In genomic region chr4:77020017-77020416, GRCh38 we compare ENCODE assay signal across 2 cellular contexts.
A peak's percentile ranks its signal among the peaks of the same experiment; 100 is the strongest.
TF ChIP-seq lines count a peak whose summit lies in the region.

No MANE protein-coding gene starts in this region.

TF ChIP-seq in liver, 16 proteins besides CTCF, POLR2A, EP300 and RAD21:
- TF ChIP-seq HNF4A (conservative IDR thresholded peaks at IDR 0.05) = peak; percentile 7 to 28
- peak in 1 of 2 donors; percentile 36 for TF ChIP-seq RXRA (IDR thresholded peaks at IDR 0.05)
- no peak for TF ChIP-seq HNF4G (IDR thresholded peaks at IDR 0.05)
TF ChIP-seq in liver: peak in this region for 2.

TF ChIP-seq in HepG2, 621 proteins besides CTCF, POLR2A, EP300 and RAD21:
- TF ChIP-seq ZNF296 (CRISPR knock-in tag; conservative IDR thresholded peaks at IDR 0.05) (no peak), ZNF276 (CRISPR knock-in tag; IDR thresholded peaks at IDR 0.05; ENCODE audit: low read depth) (no peak), ZNF878 (CRISPR knock-in tag; IDR thresholded peaks at IDR 0.05) (no peak), ZNF33B (CRISPR knock-in tag; IDR thresholded peaks at IDR 0.05) (no peak), PBX3 (CRISPR knock-in tag; IDR thresholded peaks at IDR 0.05; ENCODE audit: borderline replicate concordance) (no peak), ZNF275 (CRISPR knock-in tag; IDR thresholded peaks at IDR 0.05; ENCODE audit: borderline replicate concordance) (no peak), ATF6 (CRISPR knock-in tag; conservative IDR thresholded peaks at IDR 0.05) (no peak), NR2F6 (IDR thresholded peaks at IDR 0.05) (no peak), NR2F6 (CRISPR knock-in tag; IDR thresholded peaks at IDR 0.05) (no peak), NONO (IDR thresholded peaks at IDR 0.05) (no peak), NONO (CRISPR knock-in tag; conservative IDR thresholded peaks at IDR 0.05) (no peak), KAT8 (CRISPR knock-in tag; IDR thresholded peaks at IDR 0.05) (no peak), HHEX (CRISPR knock-in tag; IDR thresholded peaks at IDR 0.05) (no peak), HMG20B (CRISPR knock-in tag; conservative IDR thresholded peaks at IDR 0.05) (no peak), PAX8 (CRISPR knock-in tag; IDR thresholded peaks at IDR 0.05; ENCODE audit: borderline replicate concordance) (no peak), ZNF724P (CRISPR knock-in tag; IDR thresholded peaks at IDR 0.05; ENCODE audit: borderline replicate concordance) (no peak)
